ENCODE assay signal across 14 cellular contexts in the genomic region with DNA sequence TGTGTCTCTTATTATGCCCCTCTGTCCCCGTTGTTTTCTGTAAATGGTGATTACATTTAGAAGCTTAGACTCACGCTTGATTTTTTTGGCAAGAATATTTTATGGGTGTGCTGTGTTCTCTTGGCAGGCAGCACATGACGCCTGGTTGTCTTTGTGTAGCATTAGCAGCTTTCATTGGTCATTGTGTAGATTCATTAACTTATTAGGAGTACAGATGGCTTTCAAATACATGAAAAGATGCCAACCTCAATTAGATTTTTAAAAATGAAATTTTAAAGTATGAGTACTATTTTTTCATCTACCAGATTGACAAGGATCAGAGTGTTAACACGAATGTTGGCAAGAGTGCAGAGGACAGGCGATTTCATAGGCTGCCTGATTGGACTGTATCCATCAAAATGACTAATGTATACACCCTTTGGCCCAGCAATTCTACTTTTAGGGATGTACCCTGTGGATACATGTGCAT. TPM values are rescaled to one million over a fixed set of nuclear protein-coding genes. Genes with fewer than 3 reads are reported as not detected.
A peak's percentile ranks its signal among the peaks of the same experiment; 100 is the strongest.
DNase-seq lines count a peak whose midpoint lies in the region; ATAC-seq, FAIRE-seq and TF ChIP-seq lines count a peak whose summit lies in the region.
"Had no signal": no experiment of that assay in that cellular context is flagged by ENCODE, and none has a peak within 500 bp of the region (broad histone marks: within the 10 kb centered on the region; RNA-seq: fewer than 3 reads in every experiment).

No MANE protein-coding gene starts in this region.

- H3K79me2 ChIP-seq in GM23248 (ENCODE audit: insufficient read depth): no peaks in the 10 kb centered on the region

- no peak for FAIRE-seq in urothelium cell line (lab: Jason Lieb, UNC)
- FAIRE-seq: HTR-8/SVneo had no signal

- ATAC-seq in GM21381 (IDR thresholded peaks at IDR 0.05; ENCODE audit: unreplicated experiment) (no peak), HG03159 (IDR thresholded peaks at IDR 0.05; ENCODE audit: unreplicated experiment) (no peak)

- in situ Hi-C loops in GM23248 (cut with MboI): no loop called here

- H3K27ac ChIP-seq in GM23248: peak overlapping the region; percentile 34; the same call in 1 of the 2 replicates

- peaks cover 16% of the 10 kb centered on the region; the same call in 1 of the 2 replicates for H3K4me1 ChIP-seq in GM23248 (ENCODE audit: insufficient read depth)

- H3K27me3 ChIP-seq in GM23248 (replicated peaks; ENCODE audit: insufficient read depth): no peaks in the 10 kb centered on the region

- H3K9ac ChIP-seq in GM23248: no peak overlapping the region

- no peaks in the 10 kb centered on the region for H3K9me2 ChIP-seq in GM23248 (ENCODE audit: insufficient read depth)

- TF ChIP-seq CTCF in AG09319 (IDR thresholded peaks at IDR 0.05; ENCODE audit: low read depth, low read length): no peak
- no peak for TF ChIP-seq CTCF in fibroblast of the aortic adventitia (IDR thresholded peaks at IDR 0.05; ENCODE audit: insufficient read depth, low read length)

- no peaks in the 10 kb centered on the region for H3K36me3 ChIP-seq in GM23248 (ENCODE audit: low read depth)

- H3K4me2 ChIP-seq in GM23248 (ENCODE audit: unreplicated experiment): peak overlapping the region; percentile 30

- H3K4me3 ChIP-seq in GM23248 (peak overlapping the region; percentile 25; the same call in 1 of the 2 replicates), fibroblast of the aortic adventitia (ENCODE audit: low read depth, low read length) (no peak overlapping the region)

- DNase-seq in AG09319 (ENCODE audit: extremely low read depth, low read depth): peak; percentile 66
- peak; percentile 79 for DNase-seq in GM23248
- peak; percentile 53 for DNase-seq in RPMI7951 (ENCODE audit: low read depth)
- DNase-seq in fibroblast of the aortic adventitia (ENCODE audit: low read depth): peak; percentile 86
- DNase-seq in UCSD-AML1 (lab: John Stamatoyannopoulos, UW; ENCODE audit: unreplicated experiment): no peak
- DNase-seq in urothelium cell line (ENCODE audit: low spot score): no peak
- DNase-seq: activated CD4-positive, alpha-beta T cell treated with anti-CD3 and anti-CD28 coated beads, Interleukin-2, amount 50 U/mL, for 1 hour; activated effector memory CD4-positive, alpha-beta T cell treated with anti-CD3 and anti-CD28 coated beads, Interleukin-2, amount 50 U/mL, for 16 hours; foreskin melanocyte; NCI-H187 had no signal

- H2AFZ ChIP-seq in GM23248: no peak overlapping the region; the same call in 1 of the 2 replicates

- 2 to 3% methylated on average over 5 of the region's 5 CpGs for WGBS in GM23248 (ENCODE audit: low coverage in 1 of 2, low lambda C conversion rate in 2 of 2, missing lambda C conversion rate in 2 of 2), 2 experiments

- H3F3A ChIP-seq in GM23248 (ENCODE audit: insufficient read depth): peaks cover 17% of the 10 kb centered on the region; the same call in 1 of the 2 replicates

- no peaks in the 10 kb centered on the region for H4K20me1 ChIP-seq in GM23248 (ENCODE audit: insufficient read depth)

- no peaks in the 10 kb centered on the region for H3K9me3 ChIP-seq in GM23248 (ENCODE audit: low read depth)

RNA-seq across cellular contexts. Expression of a gene that starts 15.2 kb away (rescaled TPM):
- total RNA-seq in GM23248 (2014; rRNA removed; shearing (Covaris generic)): not detected in 2 replicates
- not detected in 2 replicates for polyA plus RNA-seq in GM23248 (2016; fragmentation: Nextera tagmentation; extraction: Ambion mirVana)
- total RNA-seq in RPMI7951 (2014; rRNA removed; shearing (Covaris generic)): not detected in 2 replicates
- total RNA-seq in fibroblast of the aortic adventitia (ENCODE audit: low replicate concordance): not detected in 2 replicates
- total RNA-seq: myocyte had no signal

RNA-seq across cellular contexts. Expression of a gene that starts 47.9 kb away (rescaled TPM):
- total RNA-seq in GM23248 (2014; rRNA removed; shearing (Covaris generic)): 583 and 780 TPM in 2 replicates
- 248 TPM in 2 replicates for polyA plus RNA-seq in GM23248 (2016; fragmentation: Nextera tagmentation; extraction: Ambion mirVana)
- total RNA-seq in RPMI7951 (2014; rRNA removed; shearing (Covaris generic)): 315 and 437 TPM in 2 replicates
- 62.3 and 98.9 TPM in 2 replicates for total RNA-seq in fibroblast of the aortic adventitia (ENCODE audit: low replicate concordance)

Comparison
In these comparisons a context has a peak if more than half of its experiments do, and no peak if none do; other contexts are left out.
1. DNase-seq: peak in AG09319 (single experiment), GM23248 (single experiment), RPMI7951 (single experiment) and fibroblast of the aortic adventitia (single experiment); none in UCSD-AML1 (single experiment) and urothelium cell line (single experiment).